Comparison of ENCODE assay signal across 8 cellular contexts in the genomic region with DNA sequence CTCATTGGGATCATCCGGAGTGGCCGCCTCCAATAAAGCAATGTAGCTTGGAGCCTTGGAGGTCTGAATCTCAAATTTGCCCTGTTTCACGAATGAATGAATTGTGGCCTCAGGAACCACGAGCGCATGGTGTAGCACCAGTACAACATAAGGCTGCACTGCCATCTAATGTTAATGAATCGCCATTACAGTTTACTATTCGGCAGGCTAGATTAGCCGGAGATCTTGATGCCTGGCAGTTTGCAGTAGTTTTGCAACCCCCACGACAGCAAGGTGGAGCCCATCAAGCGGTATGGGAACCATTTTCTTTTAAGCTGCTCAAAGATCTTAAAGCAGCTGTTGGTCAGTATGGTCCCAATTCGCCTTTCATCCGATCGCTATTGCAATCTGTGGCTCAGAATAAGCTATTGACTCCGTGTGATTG. TPM values are rescaled to one million over a fixed set of nuclear protein-coding genes. Genes with fewer than 3 reads are reported as not detected.
DNase-seq lines count a peak whose midpoint lies in the region; ATAC-seq and TF ChIP-seq lines count a peak whose summit lies in the region.

No MANE protein-coding gene starts in this region.

- H3K79me2 ChIP-seq in SK-N-SH (ENCODE audit: insufficient read depth), result no peaks in the 10 kb centered on the region

- peak; percentile 91 for TF ChIP-seq RAD21 in SK-N-SH (IDR thresholded peaks at IDR 0.05; ENCODE audit: low read length)

- intact Hi-C loops in psoas muscle (cut with DNase I), result loop anchor here (5.0 to 10.0 kb wide), 4 partner anchors 65 to 313 kb away; no protein-coding TSS in a partner anchor

- no peak overlapping the region for H3K9ac ChIP-seq in SK-N-SH

- no peaks in the 10 kb centered on the region for H4K20me1 ChIP-seq in SK-N-SH (ENCODE audit: insufficient read depth)

- H3K4me3 ChIP-seq in GM06990 (replicated peaks; ENCODE audit: low read depth, low read length), result no peak overlapping the region
- H3K4me3 ChIP-seq in SK-N-SH (ENCODE audit: low read depth in 2 of 2, low read length in 1 of 2), result peak overlapping the region; percentile 29 to 50; a peak in 3 of 4 replicates
- no peak overlapping the region for H3K4me3 ChIP-seq in right atrium auricular region
- H3K4me3 ChIP-seq in psoas muscle, result no peak overlapping the region

- peak overlapping the region; percentile 58; the same call in 1 of the 2 replicates for H3K4me2 ChIP-seq in SK-N-SH

- CTCF ChIA-PET in SK-N-SH (lab: Yijun Ruan, JAX), result interaction anchor here (0.7 to 8.9 kb wide), 48 partner anchors 8 to 315 kb away, joined by 3 to 390 read pairs (median 6); a partner anchor contains a TSS

- H3K4me1 ChIP-seq in SK-N-SH (ENCODE audit: control insufficient read depth in 1 of 2, insufficient read depth in 2 of 2, low read depth in 1 of 2, low read length in 1 of 2) (peaks cover 4 to 7% of the 10 kb centered on the region in 2 experiments; a peak in 2 of 4 replicates), right atrium auricular region (peaks cover 0 to 16% of the 10 kb centered on the region in 2 donors), psoas muscle (peaks cover 2% of the 10 kb centered on the region)

- WGBS in SK-N-SH (ENCODE audit: low lambda C conversion rate), result under 1% methylated on average over 14 of the region's 14 CpGs
- WGBS in psoas muscle, 3 donors, result 4 to 5% (median 4%) methylated on average over 14 of the region's 14 CpGs

- POLR2A ChIA-PET in SK-N-SH (lab: Yijun Ruan, JAX), result interaction anchor here (0.6 kb wide), 1 partner anchor 68 kb away, joined by 3 read pairs; no protein-coding TSS in a partner anchor

- peak overlapping the region; percentile 77; the same call in 1 of the 2 replicates for H2AFZ ChIP-seq in SK-N-SH (ENCODE audit: low read depth)

- peak overlapping the region; percentile 100 for H3K27ac ChIP-seq in 22Rv1
- no peak overlapping the region for H3K27ac ChIP-seq in SK-N-SH (ENCODE audit: low read depth in 2 of 2, low read length in 1 of 2)
- no peak overlapping the region for H3K27ac ChIP-seq in right atrium auricular region
- no peak overlapping the region for H3K27ac ChIP-seq in psoas muscle

- H3K27me3 ChIP-seq in GM06990 (replicated peaks; ENCODE audit: control insufficient read depth, insufficient read depth, low read length) (no peaks in the 10 kb centered on the region), SK-N-SH (ENCODE audit: insufficient read depth) (peaks cover 33% of the 10 kb centered on the region), right atrium auricular region (peaks cover 8 to 15% of the 10 kb centered on the region in 2 donors), psoas muscle (ENCODE audit: insufficient read depth in 3 of 3, low read length in 2 of 3) (peaks cover 3 to 38% (median 10%) of the 10 kb centered on the region in 3 donors)

- DNase-seq in GM06990 (ENCODE audit: extremely low read depth, insufficient read length) (no peak), NCI-H1105 (lab: John Stamatoyannopoulos, UW) (peak; percentile 89), SK-N-SH (peak; percentile 80), astrocyte of the hippocampus (ENCODE audit: low read depth, low spot score) (peak; percentile 87), right atrium auricular region (ENCODE audit: low spot score) (peak; percentile 64), psoas muscle (no peak)

- TF ChIP-seq CTCF in 22Rv1 (IDR thresholded peaks at IDR 0.05) (peak; percentile 79), GM06990 (IDR thresholded peaks at IDR 0.05; ENCODE audit: insufficient read depth, low read length, poor library complexity, severe bottlenecking) (peak; percentile 61), SK-N-SH (IDR thresholded peaks at IDR 0.05) (peak; percentile 75), right atrium auricular region (IDR thresholded peaks at IDR 0.05) (peak; percentile 48 to 88), psoas muscle (IDR thresholded peaks at IDR 0.05) (peak; percentile 77)

- H3K9me3 ChIP-seq in SK-N-SH, result no peaks in the 10 kb centered on the region
- H3K9me3 ChIP-seq in right atrium auricular region, result no peaks in the 10 kb centered on the region
- no peaks in the 10 kb centered on the region for H3K9me3 ChIP-seq in psoas muscle

- H3K9me2 ChIP-seq in SK-N-SH, result no peaks in the 10 kb centered on the region

- ATAC-seq in psoas muscle (peak; percentile 80 to 92 (median 84)), HG02610 (IDR thresholded peaks at IDR 0.05; ENCODE audit: unreplicated experiment) (no peak)

- H3F3A ChIP-seq in SK-N-SH (replicated peaks; ENCODE audit: insufficient read depth), result no peaks in the 10 kb centered on the region

- no peaks in the 10 kb centered on the region for H3K36me3 ChIP-seq in GM06990 (ENCODE audit: control insufficient read depth, insufficient read depth, low read length)
- no peaks in the 10 kb centered on the region for H3K36me3 ChIP-seq in SK-N-SH (replicated peaks in 1 of 2; ENCODE audit: control insufficient read depth in 1 of 2, insufficient read depth in 2 of 2, low read length in 1 of 2)
- no peaks in the 10 kb centered on the region for H3K36me3 ChIP-seq in right atrium auricular region
- H3K36me3 ChIP-seq in psoas muscle (ENCODE audit: insufficient read depth in 1 of 2, low read depth in 1 of 2), result no peaks in the 10 kb centered on the region

- TF ChIP-seq EP300 in SK-N-SH (IDR thresholded peaks at IDR 0.05; ENCODE audit: borderline replicate concordance in 1 of 2, low read depth in 1 of 2, low read length in 1 of 2), result no peak

TF ChIP-seq in SK-N-SH, 30 proteins besides CTCF, POLR2A, EP300 and RAD21:
- peak; percentile 77 for TF ChIP-seq MXI1 (IDR thresholded peaks at IDR 0.05; ENCODE audit: low read depth, low read length)
- TF ChIP-seq RCOR1 (IDR thresholded peaks at IDR 0.05; ENCODE audit: low read length), result no peak; the same call in 1 of the 2 replicates
- peak; percentile 75 for TF ChIP-seq SMC3 (IDR thresholded peaks at IDR 0.05; ENCODE audit: low read depth, low read length)
- 0 out of 2 replicates have a peak, but pooled peaks have one; percentile 11 for TF ChIP-seq RFX5 (IDR thresholded peaks at IDR 0.05; ENCODE audit: low read length)
- TF ChIP-seq ELF1 (IDR thresholded peaks at IDR 0.05), result no peak
- no peak for TF ChIP-seq YY1 (IDR thresholded peaks at IDR 0.05; ENCODE audit: low read depth)
- TF ChIP-seq SIN3A (IDR thresholded peaks at IDR 0.05; ENCODE audit: borderline replicate concordance, low read depth, low read length), result no peak
- TF ChIP-seq JUND (IDR thresholded peaks at IDR 0.05), result no peak
- TF ChIP-seq, protein P1, sequence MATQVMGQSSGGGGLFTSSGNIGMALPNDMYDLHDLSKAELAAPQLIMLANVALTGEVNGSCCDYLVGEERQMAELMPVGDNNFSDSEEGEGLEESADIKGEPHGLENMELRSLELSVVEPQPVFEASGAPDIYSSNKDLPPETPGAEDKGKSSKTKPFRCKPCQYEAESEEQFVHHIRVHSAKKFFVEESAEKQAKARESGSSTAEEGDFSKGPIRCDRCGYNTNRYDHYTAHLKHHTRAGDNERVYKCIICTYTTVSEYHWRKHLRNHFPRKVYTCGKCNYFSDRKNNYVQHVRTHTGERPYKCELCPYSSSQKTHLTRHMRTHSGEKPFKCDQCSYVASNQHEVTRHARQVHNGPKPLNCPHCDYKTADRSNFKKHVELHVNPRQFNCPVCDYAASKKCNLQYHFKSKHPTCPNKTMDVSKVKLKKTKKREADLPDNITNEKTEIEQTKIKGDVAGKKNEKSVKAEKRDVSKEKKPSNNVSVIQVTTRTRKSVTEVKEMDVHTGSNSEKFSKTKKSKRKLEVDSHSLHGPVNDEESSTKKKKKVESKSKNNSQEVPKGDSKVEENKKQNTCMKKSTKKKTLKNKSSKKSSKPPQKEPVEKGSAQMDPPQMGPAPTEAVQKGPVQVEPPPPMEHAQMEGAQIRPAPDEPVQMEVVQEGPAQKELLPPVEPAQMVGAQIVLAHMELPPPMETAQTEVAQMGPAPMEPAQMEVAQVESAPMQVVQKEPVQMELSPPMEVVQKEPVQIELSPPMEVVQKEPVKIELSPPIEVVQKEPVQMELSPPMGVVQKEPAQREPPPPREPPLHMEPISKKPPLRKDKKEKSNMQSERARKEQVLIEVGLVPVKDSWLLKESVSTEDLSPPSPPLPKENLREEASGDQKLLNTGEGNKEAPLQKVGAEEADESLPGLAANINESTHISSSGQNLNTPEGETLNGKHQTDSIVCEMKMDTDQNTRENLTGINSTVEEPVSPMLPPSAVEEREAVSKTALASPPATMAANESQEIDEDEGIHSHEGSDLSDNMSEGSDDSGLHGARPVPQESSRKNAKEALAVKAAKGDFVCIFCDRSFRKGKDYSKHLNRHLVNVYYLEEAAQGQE (IDR thresholded peaks at IDR 0.05; ENCODE audit: low read depth, low read length), result no peak
- TF ChIP-seq, protein P2, sequence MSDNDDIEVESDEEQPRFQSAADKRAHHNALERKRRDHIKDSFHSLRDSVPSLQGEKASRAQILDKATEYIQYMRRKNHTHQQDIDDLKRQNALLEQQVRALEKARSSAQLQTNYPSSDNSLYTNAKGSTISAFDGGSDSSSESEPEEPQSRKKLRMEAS (IDR thresholded peaks at IDR 0.05; ENCODE audit: low read depth), result peak; percentile 56
- TF ChIP-seq, protein P3, sequence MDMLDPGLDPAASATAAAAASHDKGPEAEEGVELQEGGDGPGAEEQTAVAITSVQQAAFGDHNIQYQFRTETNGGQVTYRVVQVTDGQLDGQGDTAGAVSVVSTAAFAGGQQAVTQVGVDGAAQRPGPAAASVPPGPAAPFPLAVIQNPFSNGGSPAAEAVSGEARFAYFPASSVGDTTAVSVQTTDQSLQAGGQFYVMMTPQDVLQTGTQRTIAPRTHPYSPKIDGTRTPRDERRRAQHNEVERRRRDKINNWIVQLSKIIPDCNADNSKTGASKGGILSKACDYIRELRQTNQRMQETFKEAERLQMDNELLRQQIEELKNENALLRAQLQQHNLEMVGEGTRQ (IDR thresholded peaks at IDR 0.05; ENCODE audit: borderline replicate concordance, low read depth, low read length), result no peak

RNA-seq across cellular contexts. Expression of a gene that starts 18.8 kb away (rescaled TPM):
- polyA plus RNA-seq in SK-N-SH (2012; rRNA removed) (not detected in 2 replicates), psoas muscle (1 to 10 TPM in 1 of 3 donors, under 1 TPM in 1, not detected in 1; 0.09 to 1.1 TPM)
- not detected in 2 replicates for polyA plus RNA-seq in SK-N-SH (2012; cell fraction: cytosol; rRNA removed)
- polyA plus RNA-seq in SK-N-SH (2012; cell fraction: nucleus; rRNA removed), result 0.01 TPM in 1 of 2 replicates, not detected in the other
- total RNA-seq in right atrium auricular region (1 to 10 TPM; 1.2 to 1.8 TPM), psoas muscle (under 1 TPM in 3 of 4 donors, not detected in 1; 0.13 to 0.42 (median 0.32) TPM)

RNA-seq across cellular contexts. Expression of a gene that starts 29.8 kb away (rescaled TPM):
- polyA plus RNA-seq in SK-N-SH (2012; rRNA removed), result 0.20 TPM in 1 of 2 replicates, not detected in the other
- 0.03 and 0.16 TPM in 2 replicates for polyA plus RNA-seq in SK-N-SH (2012; cell fraction: cytosol; rRNA removed)
- polyA plus RNA-seq in SK-N-SH (2012; cell fraction: nucleus; rRNA removed), result 0.36 TPM in 1 of 2 replicates, not detected in the other
- total RNA-seq in right atrium auricular region, result under 1 TPM in 1 of 2 donors, not detected in 1; 0.43 TPM
- total RNA-seq in psoas muscle, result not detected
- polyA plus RNA-seq in psoas muscle, result not detected

RNA-seq across cellular contexts. Expression of a gene that starts 55.3 kb away (rescaled TPM):
- polyA plus RNA-seq in SK-N-SH (2012; rRNA removed) (not detected in 2 replicates), psoas muscle (not detected)
- polyA plus RNA-seq in SK-N-SH (2012; cell fraction: cytosol; rRNA removed), result not detected in 2 replicates
- 0.01 and 0.07 TPM in 2 replicates for polyA plus RNA-seq in SK-N-SH (2012; cell fraction: nucleus; rRNA removed)
- total RNA-seq in right atrium auricular region (not detected), psoas muscle (not detected)

Comparison
In these comparisons a context has a peak if more than half of its experiments do, and no peak if none do; other contexts are left out.
1. DNase-seq: peak in NCI-H1105 (single experiment), SK-N-SH (single experiment), astrocyte of the hippocampus (single experiment) and right atrium auricular region (single experiment); none in GM06990 (single experiment) and psoas muscle (0 of 2).
2. H3K4me3 ChIP-seq: peak in SK-N-SH (2 of 2); none in GM06990 (single experiment), right atrium auricular region (0 of 2) and psoas muscle (single experiment).
3. Peak in every context shown above with its lines, with median percentiles within 50 percentile points of each other: CTCF ChIP-seq.